ENCODE assay signal across 9 cellular contexts in the genomic region with DNA sequence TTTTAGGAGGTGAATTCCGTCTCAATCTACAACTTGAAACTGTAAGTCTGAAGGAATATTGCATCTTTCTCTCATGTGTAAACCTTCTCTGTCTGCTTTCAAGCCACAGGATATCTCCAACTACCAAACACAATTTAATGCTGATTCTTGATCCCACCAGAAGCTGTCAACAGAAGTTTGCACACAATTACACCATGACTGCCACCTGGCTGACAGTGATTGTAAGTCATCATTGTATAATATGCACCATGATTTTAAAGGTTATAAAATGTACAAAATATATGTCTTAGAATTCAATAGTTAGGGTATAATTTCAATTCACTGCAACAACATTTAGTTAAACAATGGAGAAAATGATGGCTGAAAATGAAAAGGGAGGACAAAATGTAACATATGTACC. TPM values are rescaled to one million over a fixed set of nuclear protein-coding genes. Genes with fewer than 3 reads are reported as not detected.
A peak's percentile ranks its signal among the peaks of the same experiment; 100 is the strongest.
DNase-seq lines count a peak whose midpoint lies in the region; ATAC-seq and TF ChIP-seq lines count a peak whose summit lies in the region.
"Had no signal": no experiment of that assay in that cellular context is flagged by ENCODE, and none has a peak within 500 bp of the region (broad histone marks: within the 10 kb centered on the region; RNA-seq: fewer than 3 reads in every experiment).

No MANE protein-coding gene starts in this region.

- ATAC-seq in right lobe of liver (peak in 3 of 4 donors; percentile 47 to 64 (median 50)), GM19023 (IDR thresholded peaks at IDR 0.05; ENCODE audit: unreplicated experiment) (no peak)

- H3K9me3 ChIP-seq in HEK293 (ENCODE audit: control insufficient read depth, insufficient read depth, low read depth, low read length) (no peaks in the 10 kb centered on the region), WERI-Rb-1 (ENCODE audit: severe bottlenecking) (no peaks in the 10 kb centered on the region), right lobe of liver (no peaks in the 10 kb centered on the region)

- intact Hi-C loops in right lobe of liver (cut with DNase I): no loop called here

- DNase-seq in DMS153 (lab: John Stamatoyannopoulos, UW) (peak; percentile 32), DMS153 treated with DMSO at 0.1 percent for 48 hours (lab: John Stamatoyannopoulos, UW; ENCODE audit: unreplicated experiment) (no peak), WERI-Rb-1 (peak; percentile 37), right lobe of liver (no peak), OCI-M2 (lab: John Stamatoyannopoulos, UW; ENCODE audit: unreplicated experiment) (no peak)
- DNase-seq in activated CD8-positive, alpha-beta memory T cell treated with anti-CD3 and anti-CD28 coated beads, Interleukin-2, amount 50 U/mL, for 48 hours: no peak

- no peak for TF ChIP-seq POLR2A in right lobe of liver (IDR thresholded peaks at IDR 0.05)

- H3K4me1 ChIP-seq in HEK293 (ENCODE audit: control insufficient read depth, insufficient read depth, low read length): no peaks in the 10 kb centered on the region
- H3K4me1 ChIP-seq in right lobe of liver: no peaks in the 10 kb centered on the region

- H3K27me3 ChIP-seq in WERI-Rb-1 (ENCODE audit: insufficient read depth, low read depth, severe bottlenecking): no peaks in the 10 kb centered on the region
- H3K27me3 ChIP-seq in right lobe of liver: no peaks in the 10 kb centered on the region

- no peak overlapping the region for H3K4me3 ChIP-seq in HEK293 (ENCODE audit: low read depth, low read length)
- no peak overlapping the region for H3K4me3 ChIP-seq in WERI-Rb-1 (ENCODE audit: low read depth, low read length)
- no peak overlapping the region for H3K4me3 ChIP-seq in right lobe of liver
- H3K4me3 ChIP-seq: lung had no signal

- peaks cover 42 to 47% of the 10 kb centered on the region in 2 experiments for H3K36me3 ChIP-seq in HEK293 (ENCODE audit: control insufficient read depth in 2 of 2, insufficient read depth in 1 of 2, low read length in 2 of 2)
- H3K36me3 ChIP-seq in WERI-Rb-1: peaks cover 70% of the 10 kb centered on the region
- H3K36me3 ChIP-seq in right lobe of liver: peaks cover 0 to 28% (median 14%) of the 10 kb centered on the region in 4 donors

- POLR2A ChIA-PET in HEK293 (lab: Yijun Ruan, JAX): interaction anchor here (1.5 kb wide), 1 partner anchor 19 kb away, joined by 8 read pairs; the partner anchor contains the start of genes CAMKMT and PREPL

- H3K27ac ChIP-seq in HEK293 (ENCODE audit: extremely low read depth, low read depth, low read length): no peak overlapping the region
- no peak overlapping the region for H3K27ac ChIP-seq in WERI-Rb-1
- no peak overlapping the region for H3K27ac ChIP-seq in right lobe of liver

- WGBS in right lobe of liver (ENCODE audit: insufficient coverage, low coverage, low lambda C conversion rate, missing lambda C conversion rate): 75% methylated on average over 1 of the region's 1 CpG

- CTCF ChIA-PET in HEK293 (lab: Yijun Ruan, JAX): interaction anchor here (0.6 to 2.3 kb wide), 11 partner anchors 10 to 299 kb away, joined by 3 to 13 read pairs (median 5); no protein-coding TSS in a partner anchor

- TF ChIP-seq CTCF in HEK293 (tag by site-specific recombination; IDR thresholded peaks at IDR 0.05) (no peak), WERI-Rb-1 (IDR thresholded peaks at IDR 0.05; ENCODE audit: low read depth, low read length) (peak; percentile 24; the same call in 1 of the 2 replicates), right lobe of liver (IDR thresholded peaks at IDR 0.05) (peak; percentile 34 to 62 (median 42))

TF ChIP-seq in HEK293, 187 proteins besides CTCF, POLR2A, EP300 and RAD21:
- TF ChIP-seq ZNF654 (tag by site-specific recombination; IDR thresholded peaks at IDR 0.05; ENCODE audit: low read depth) (0 out of 2 replicates have a peak, but pooled peaks have one; percentile 5), ZFP37 (tag by site-specific recombination; IDR thresholded peaks at IDR 0.05) (no peak), ZNF513 (tag by site-specific recombination; IDR thresholded peaks at IDR 0.05) (no peak), ZFHX2 (tag by site-specific recombination; conservative IDR thresholded peaks at IDR 0.05) (no peak), ZNF664 (tag by site-specific recombination; IDR thresholded peaks at IDR 0.05) (no peak)
- TF ChIP-seq, protein P1, sequence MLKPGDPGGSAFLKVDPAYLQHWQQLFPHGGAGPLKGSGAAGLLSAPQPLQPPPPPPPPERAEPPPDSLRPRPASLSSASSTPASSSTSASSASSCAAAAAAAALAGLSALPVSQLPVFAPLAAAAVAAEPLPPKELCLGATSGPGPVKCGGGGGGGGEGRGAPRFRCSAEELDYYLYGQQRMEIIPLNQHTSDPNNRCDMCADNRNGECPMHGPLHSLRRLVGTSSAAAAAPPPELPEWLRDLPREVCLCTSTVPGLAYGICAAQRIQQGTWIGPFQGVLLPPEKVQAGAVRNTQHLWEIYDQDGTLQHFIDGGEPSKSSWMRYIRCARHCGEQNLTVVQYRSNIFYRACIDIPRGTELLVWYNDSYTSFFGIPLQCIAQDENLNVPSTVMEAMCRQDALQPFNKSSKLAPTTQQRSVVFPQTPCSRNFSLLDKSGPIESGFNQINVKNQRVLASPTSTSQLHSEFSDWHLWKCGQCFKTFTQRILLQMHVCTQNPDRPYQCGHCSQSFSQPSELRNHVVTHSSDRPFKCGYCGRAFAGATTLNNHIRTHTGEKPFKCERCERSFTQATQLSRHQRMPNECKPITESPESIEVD (tag by site-specific recombination; IDR thresholded peaks at IDR 0.05): no peak
- TF ChIP-seq, protein P2, sequence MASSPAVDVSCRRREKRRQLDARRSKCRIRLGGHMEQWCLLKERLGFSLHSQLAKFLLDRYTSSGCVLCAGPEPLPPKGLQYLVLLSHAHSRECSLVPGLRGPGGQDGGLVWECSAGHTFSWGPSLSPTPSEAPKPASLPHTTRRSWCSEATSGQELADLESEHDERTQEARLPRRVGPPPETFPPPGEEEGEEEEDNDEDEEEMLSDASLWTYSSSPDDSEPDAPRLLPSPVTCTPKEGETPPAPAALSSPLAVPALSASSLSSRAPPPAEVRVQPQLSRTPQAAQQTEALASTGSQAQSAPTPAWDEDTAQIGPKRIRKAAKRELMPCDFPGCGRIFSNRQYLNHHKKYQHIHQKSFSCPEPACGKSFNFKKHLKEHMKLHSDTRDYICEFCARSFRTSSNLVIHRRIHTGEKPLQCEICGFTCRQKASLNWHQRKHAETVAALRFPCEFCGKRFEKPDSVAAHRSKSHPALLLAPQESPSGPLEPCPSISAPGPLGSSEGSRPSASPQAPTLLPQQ (tag by site-specific recombination; IDR thresholded peaks at IDR 0.05): no peak

RNA-seq across cellular contexts. Expression of gene PREPL, which starts 18.4 kb away (rescaled TPM):
- 10 to 100 TPM; 13.6 to 20.8 (median 19.6) TPM for total RNA-seq in right lobe of liver

RNA-seq across cellular contexts. Expression of gene CAMKMT, which starts 18.9 kb away (rescaled TPM):
- 1 to 10 TPM; 2.0 to 7.4 (median 5.2) TPM for total RNA-seq in right lobe of liver

Comparison
In these comparisons a context has a peak if more than half of its experiments do, and no peak if none do; other contexts are left out.
1. DNase-seq: peak in DMS153 (single experiment) and WERI-Rb-1 (single experiment); none in DMS153 treated with DMSO at 0.1 percent for 48 hours (single experiment), right lobe of liver (0 of 3), OCI-M2 (single experiment) and activated CD8-positive, alpha-beta memory T cell treated with anti-CD3 and anti-CD28 coated beads, Interleukin-2, amount 50 U/mL, for 48 hours (single experiment).